In genomic region chr18:73787316-73787715, GRCh38 we compare ENCODE assay signal across 22 cellular contexts.
"Had no signal": no experiment of that assay in that cellular context is flagged by ENCODE, and none has a peak within 500 bp of the region (broad histone marks: within the 10 kb centered on the region; RNA-seq: fewer than 3 reads in every experiment).

No MANE protein-coding gene starts in this region.

- H3K27ac ChIP-seq: left ventricle myocardium inferior, ovary, right atrium auricular region, right lobe of liver, tibial nerve, uterus had no signal

- H3K9me3 ChIP-seq: left ventricle myocardium inferior, mucosa of descending colon, ovary, right atrium auricular region, right lobe of liver, tibial nerve, uterus had no signal

- H3K4me3 ChIP-seq: left ventricle myocardium inferior, lung, mucosa of descending colon, ovary, right atrium auricular region, right lobe of liver, smooth muscle cell, tibial nerve, uterus had no signal

- FAIRE-seq: islet of Langerhans had no signal

- DNase-seq: immature natural killer cell; left ventricle myocardium inferior; midbrain; mucosa of descending colon; naive thymus-derived CD4-positive, alpha-beta T cell; ovary; right lobe of liver; stimulated activated CD4-positive, alpha-beta T cell treated with anti-CD3 and anti-CD28 coated beads, Interleukin-1b, Interleukin-23, amount 100 ng/mL, for 48 hours; stimulated activated CD4-positive, alpha-beta T cell treated with anti-CD3 and anti-CD28 coated beads, Interleukin-2, amount 100 ng/mL, for 48 hours; stimulated activated CD4-positive, alpha-beta T cell treated with anti-CD3 and anti-CD28 coated beads, Interleukin-4, amount 100 ng/mL, for 4 hours; stimulated activated CD8-positive, alpha-beta memory T cell treated with anti-CD3 and anti-CD28 coated beads, Interleukin-4, amount 100 ng/mL, for 48 hours; stimulated activated naive CD4-positive, alpha-beta T cell treated with Interleukin-2 at 50 U/mL for 16 hours; stimulated activated naive CD8-positive, alpha-beta T cell treated with anti-CD3 and anti-CD28 coated beads, Interleukin-15, amount 100 ng/mL, for 72 hours; substantia nigra; uterus had no signal

- H3K36me3 ChIP-seq: left ventricle myocardium inferior, ovary, right atrium auricular region, right lobe of liver, tibial nerve, uterus had no signal

- H3K4me1 ChIP-seq: left ventricle myocardium inferior, right atrium auricular region, right lobe of liver, uterus had no signal

- H3K27me3 ChIP-seq: ovary, right atrium auricular region, right lobe of liver, tibial nerve, uterus had no signal

- ATAC-seq: mucosa of descending colon; naive thymus-derived CD4-positive, alpha-beta T cell; natural killer cell treated with Interleukin-12 subunit alpha and Interleukin-12 subunit beta and Interleukin-15 and Interleukin-18, amount 100 ng/mL, for 72 hours; right lobe of liver; stimulated activated memory B cell treated with anti-CD40 and anti-IgM and Interleukin-4, amounts not matched to agents 10 μg/mL and 1 μg/mL and 100 μg/mL, for 72 hours; stimulated activated naive CD8-positive, alpha-beta T cell treated with anti-CD3 and anti-CD28 coated beads, Interleukin-15, amount 100 ng/mL, for 72 hours had no signal
